In the genomic region with DNA sequence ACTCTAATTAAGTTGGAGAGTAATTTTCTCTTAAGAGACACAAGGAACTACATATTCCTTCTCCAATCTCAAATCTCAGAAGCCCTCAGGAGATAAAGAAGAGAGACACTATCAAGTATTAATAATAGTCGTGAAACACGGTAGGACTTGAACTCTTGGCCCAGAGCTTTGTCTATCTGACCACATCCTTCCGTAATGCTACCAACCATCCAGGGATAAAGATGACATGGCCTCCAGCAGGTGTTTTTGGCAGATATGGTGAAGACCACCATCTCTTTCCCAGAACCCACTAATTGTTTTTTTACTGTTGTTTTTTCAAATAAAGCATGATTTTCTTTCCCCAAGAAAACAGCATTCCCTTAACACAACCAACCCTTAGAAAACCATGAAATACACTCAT, we compare ENCODE assay signal across 16 cellular contexts. TPM values are rescaled to one million over a fixed set of nuclear protein-coding genes. Genes with fewer than 3 reads are reported as not detected.
DNase-seq lines count a peak whose midpoint lies in the region; ATAC-seq, FAIRE-seq and TF ChIP-seq lines count a peak whose summit lies in the region.
"Had no signal": no experiment of that assay in that cellular context is flagged by ENCODE, and none has a peak within 500 bp of the region (broad histone marks: within the 10 kb centered on the region; RNA-seq: fewer than 3 reads in every experiment).

No MANE protein-coding gene starts in this region.

- no peak for FAIRE-seq in H54 (lab: Jason Lieb, UNC)
- FAIRE-seq: TTC549, urothelium cell line had no signal

- H3K27me3 Mint-ChIP-seq in stimulated activated naive CD8-positive, alpha-beta T cell treated with anti-CD3 and anti-CD28 coated beads, Interleukin-15, Interleukin-2, amounts not matched to agents 100 ng/mL and 50 ng/mL, for 24 hours: no peaks in the 10 kb centered on the region
- no peaks in the 10 kb centered on the region for H3K27me3 Mint-ChIP-seq in activated naive CD8-positive, alpha-beta T cell treated with anti-CD3 and anti-CD28 coated beads, Interleukin-2, amount 10 ng/mL, durations not matched to agents 7 days and 5 days
- H3K27me3 Mint-ChIP-seq: progenitor cell of endocrine pancreas had no signal

- no peak for ATAC-seq in stimulated activated naive CD8-positive, alpha-beta T cell treated with anti-CD3 and anti-CD28 coated beads, Interleukin-15, Interleukin-2, amounts not matched to agents 100 U/mL and 50 U/mL, for 24 hours
- ATAC-seq in activated naive CD8-positive, alpha-beta T cell treated with anti-CD3 and anti-CD28 coated beads, Interleukin-2, amount 10 ng/mL, durations not matched to agents 7 days and 5 days (ENCODE audit: low read depth): no peak
- no peak for ATAC-seq in GM18870 (IDR thresholded peaks at IDR 0.05; ENCODE audit: unreplicated experiment)
- ATAC-seq: left ventricle myocardium superior, Panc1 had no signal

- POLR2A ChIA-PET in activated naive CD8-positive, alpha-beta T cell treated with anti-CD3 and anti-CD28 coated beads, Interleukin-2, amount 10 ng/mL, durations not matched to agents 7 days and 5 days (lab: Charles Lee): interaction anchor here (0.6 to 0.7 kb wide), 2 partner anchors 127 to 251 kb away, joined by 6 to 7 read pairs; no protein-coding TSS in a partner anchor

- TF ChIP-seq POLR2A in H54 (IDR thresholded peaks at IDR 0.05; ENCODE audit: low read depth, low read length): no peak

- H3K36me3 Mint-ChIP-seq in stimulated activated naive CD8-positive, alpha-beta T cell treated with anti-CD3 and anti-CD28 coated beads, Interleukin-15, Interleukin-2, amounts not matched to agents 100 ng/mL and 50 ng/mL, for 24 hours (ENCODE audit: low read depth): peaks cover 51% of the 10 kb centered on the region
- H3K36me3 Mint-ChIP-seq in activated naive CD8-positive, alpha-beta T cell treated with anti-CD3 and anti-CD28 coated beads, Interleukin-2, amount 10 ng/mL, durations not matched to agents 7 days and 5 days: peaks cover 27% of the 10 kb centered on the region

- peaks cover 59% of the 10 kb centered on the region for H3K4me1 Mint-ChIP-seq in stimulated activated naive CD8-positive, alpha-beta T cell treated with anti-CD3 and anti-CD28 coated beads, Interleukin-15, Interleukin-2, amounts not matched to agents 100 ng/mL and 50 ng/mL, for 24 hours (ENCODE audit: low read depth)
- H3K4me1 Mint-ChIP-seq in activated naive CD8-positive, alpha-beta T cell treated with anti-CD3 and anti-CD28 coated beads, Interleukin-2, amount 10 ng/mL, durations not matched to agents 7 days and 5 days: peaks cover 42% of the 10 kb centered on the region

- DNase-seq in stimulated activated naive CD8-positive, alpha-beta T cell treated with anti-CD3 and anti-CD28 coated beads, Interleukin-15, Interleukin-2, amounts not matched to agents 100 U/mL and 50 U/mL, for 24 hours: no peak
- no peak for DNase-seq in activated naive CD8-positive, alpha-beta T cell treated with anti-CD3 and anti-CD28 coated beads, Interleukin-2, amount 10 ng/mL, durations not matched to agents 7 days and 5 days
- no peak for DNase-seq in H54 (ENCODE audit: insufficient read length, low spot score)
- DNase-seq in NCI-H1092 treated with DMSO at 0.1 percent for 48 hours (lab: John Stamatoyannopoulos, UW): no peak
- DNase-seq: activated naive CD4-positive, alpha-beta T cell treated with Interleukin-2 at 50 U/mL for 16 hours; dermis blood vessel endothelial cell; left ventricle myocardium superior; stimulated activated naive CD4-positive, alpha-beta T cell treated with Interleukin-2 at 50 U/mL for 16 hours had no signal

- no peak overlapping the region for H3K4me3 Mint-ChIP-seq in stimulated activated naive CD8-positive, alpha-beta T cell treated with anti-CD3 and anti-CD28 coated beads, Interleukin-15, Interleukin-2, amounts not matched to agents 100 ng/mL and 50 ng/mL, for 24 hours
- peak overlapping the region; percentile 90 for H3K4me3 Mint-ChIP-seq in activated naive CD8-positive, alpha-beta T cell treated with anti-CD3 and anti-CD28 coated beads, Interleukin-2, amount 10 ng/mL, durations not matched to agents 7 days and 5 days

- H3K9me3 Mint-ChIP-seq in stimulated activated naive CD8-positive, alpha-beta T cell treated with anti-CD3 and anti-CD28 coated beads, Interleukin-15, Interleukin-2, amounts not matched to agents 100 ng/mL and 50 ng/mL, for 24 hours: no peaks in the 10 kb centered on the region
- no peaks in the 10 kb centered on the region for H3K9me3 Mint-ChIP-seq in activated naive CD8-positive, alpha-beta T cell treated with anti-CD3 and anti-CD28 coated beads, Interleukin-2, amount 10 ng/mL, durations not matched to agents 7 days and 5 days

- H3K27ac Mint-ChIP-seq in stimulated activated naive CD8-positive, alpha-beta T cell treated with anti-CD3 and anti-CD28 coated beads, Interleukin-15, Interleukin-2, amounts not matched to agents 100 ng/mL and 50 ng/mL, for 24 hours: peak overlapping the region; percentile 93
- H3K27ac Mint-ChIP-seq in activated naive CD8-positive, alpha-beta T cell treated with anti-CD3 and anti-CD28 coated beads, Interleukin-2, amount 10 ng/mL, durations not matched to agents 7 days and 5 days: no peak overlapping the region

RNA-seq across cellular contexts. Expression of a gene that starts 3.4 kb away (rescaled TPM):
- total RNA-seq in activated naive CD8-positive, alpha-beta T cell treated with anti-CD3 and anti-CD28 coated beads, Interleukin-2, amount 10 ng/mL, durations not matched to agents 7 days and 5 days: 10 to 100 TPM; 79.5 to 88.2 TPM

RNA-seq across cellular contexts. Expression of a gene that starts 14.8 kb away (rescaled TPM):
- 1 to 10 TPM in 1 of 2 experiments, under 1 TPM in 1; 0.75 to 1.1 TPM for total RNA-seq in activated naive CD8-positive, alpha-beta T cell treated with anti-CD3 and anti-CD28 coated beads, Interleukin-2, amount 10 ng/mL, durations not matched to agents 7 days and 5 days
- total RNA-seq: dermis blood vessel endothelial cell, myocyte, smooth muscle cell had no signal

RNA-seq across cellular contexts. Expression of a gene that starts 22.9 kb away (rescaled TPM):
- 10 to 100 TPM; 46.9 to 49.3 TPM for total RNA-seq in activated naive CD8-positive, alpha-beta T cell treated with anti-CD3 and anti-CD28 coated beads, Interleukin-2, amount 10 ng/mL, durations not matched to agents 7 days and 5 days

RNA-seq across cellular contexts. Expression of a gene that starts 38.0 kb away (rescaled TPM):
- 10 to 100 TPM; 29.8 to 35.6 TPM for total RNA-seq in activated naive CD8-positive, alpha-beta T cell treated with anti-CD3 and anti-CD28 coated beads, Interleukin-2, amount 10 ng/mL, durations not matched to agents 7 days and 5 days

RNA-seq across cellular contexts. Expression of a gene that starts 38.6 kb away (rescaled TPM):
- total RNA-seq in activated naive CD8-positive, alpha-beta T cell treated with anti-CD3 and anti-CD28 coated beads, Interleukin-2, amount 10 ng/mL, durations not matched to agents 7 days and 5 days: 1 to 10 TPM; 8.0 to 8.8 TPM
- total RNA-seq: smooth muscle cell had no signal
